9 cellular contexts compared by ENCODE assay signal in the genomic region with DNA sequence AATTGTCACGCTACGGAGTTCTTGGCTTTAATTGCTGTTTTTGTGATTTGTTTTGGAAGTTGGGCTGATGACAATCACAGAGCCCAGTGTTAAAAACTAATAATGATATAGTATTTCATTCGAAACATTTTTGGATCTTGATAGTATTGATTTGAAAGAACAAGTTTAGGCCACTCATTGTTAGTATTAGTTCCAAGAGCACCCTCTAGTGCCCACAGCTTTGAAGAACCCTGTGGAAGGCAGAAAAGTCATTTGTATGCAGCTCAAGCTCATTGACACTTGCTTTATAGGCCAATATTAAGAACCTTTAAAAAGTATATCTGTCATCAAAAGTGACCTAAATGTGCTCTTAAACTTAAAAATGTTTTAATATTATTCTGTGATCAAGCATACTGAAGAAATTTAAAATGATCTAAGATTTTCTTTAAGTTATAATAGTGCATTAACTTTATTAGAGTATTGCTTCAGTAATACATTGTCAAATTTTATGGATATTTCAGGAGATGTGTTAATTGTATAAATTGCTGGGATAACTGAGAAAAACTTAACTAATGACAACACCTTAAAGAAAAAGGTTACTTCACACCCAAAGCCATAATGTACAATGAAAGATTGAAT.
DNase-seq lines count a peak whose midpoint lies in the region; ATAC-seq and TF ChIP-seq lines count a peak whose summit lies in the region.
"Had no signal": no experiment of that assay in that cellular context is flagged by ENCODE, and none has a peak within 500 bp of the region (broad histone marks: within the 10 kb centered on the region; RNA-seq: fewer than 3 reads in every experiment).

No MANE protein-coding gene starts in this region.

- H3K27me3 ChIP-seq in gastroesophageal sphincter (no peaks in the 10 kb centered on the region), sigmoid colon (no peaks in the 10 kb centered on the region)

- H3K4me1 ChIP-seq in gastroesophageal sphincter (no peaks in the 10 kb centered on the region), sigmoid colon (no peaks in the 10 kb centered on the region)

- WGBS in gastroesophageal sphincter (ENCODE audit: low coverage in 1 of 2), 2 donors, result 43 to 62% methylated on average over 2 to 3 of the region's 3 CpGs
- WGBS in sigmoid colon, 2 donors, result 72 to 81% methylated on average over 3 of the region's 3 CpGs

- DNase-seq in ACHN (peak; percentile 63), LNCaP clone FGC (ENCODE audit: low read depth) (peak; percentile 17), SKM-1 treated with dmso at 0.1 percent for 144 hours (lab: John Stamatoyannopoulos, UW; ENCODE audit: unreplicated experiment) (peak; percentile 19), stromal cell of bone marrow (ENCODE audit: low read depth) (peak; percentile 27), sigmoid colon (no peak)

- intact Hi-C loops in sigmoid colon (cut with DNase I), result no loop called here

- in situ Hi-C loops in ACHN (cut with HindIII; ENCODE audit: low pct_ligation_motif_present, low pct_unique_long_range_greater_than_20kb, low sequenced_read_pairs), result no loop called here

- H3K36me3 ChIP-seq in gastroesophageal sphincter, result no peaks in the 10 kb centered on the region
- no peaks in the 10 kb centered on the region for H3K36me3 ChIP-seq in sigmoid colon

- no peak overlapping the region for H3K27ac ChIP-seq in gastroesophageal sphincter
- H3K27ac ChIP-seq in sigmoid colon, result no peak overlapping the region
- H3K27ac ChIP-seq: epithelial cell of prostate had no signal

- TF ChIP-seq CTCF in GM12875 (IDR thresholded peaks at IDR 0.05; ENCODE audit: borderline replicate concordance, insufficient read depth, low read depth, low read length) (peak; percentile 47; the same call in 1 of the 2 replicates), LNCaP clone FGC (IDR thresholded peaks at IDR 0.05; ENCODE audit: control insufficient read depth, extremely low read depth, insufficient read depth) (peak; percentile 72), gastroesophageal sphincter (IDR thresholded peaks at IDR 0.05) (peak in 3 of 4 experiments; percentile 31 to 59 (median 51)), sigmoid colon (IDR thresholded peaks at IDR 0.05) (peak in 2 of 4 experiments; percentile 15 to 41)

- H3K4me3 ChIP-seq in GM12875 (ENCODE audit: low read depth, low read length) (no peak overlapping the region), LNCaP clone FGC (ENCODE audit: low read depth, low read length) (no peak overlapping the region), gastroesophageal sphincter (no peak overlapping the region), sigmoid colon (no peak overlapping the region)

- ATAC-seq in gastroesophageal sphincter (no peak), GM21367 (IDR thresholded peaks at IDR 0.05; ENCODE audit: unreplicated experiment) (no peak)

- TF ChIP-seq EP300 in gastroesophageal sphincter (IDR thresholded peaks at IDR 0.05), result no peak
- TF ChIP-seq EP300 in sigmoid colon (IDR thresholded peaks at IDR 0.05), result no peak

- H3K9me3 ChIP-seq in gastroesophageal sphincter, result no peaks in the 10 kb centered on the region
- no peaks in the 10 kb centered on the region for H3K9me3 ChIP-seq in sigmoid colon

- no peak for TF ChIP-seq POLR2A in gastroesophageal sphincter (IDR thresholded peaks at IDR 0.05)
- no peak for TF ChIP-seq POLR2A in sigmoid colon (IDR thresholded peaks at IDR 0.05)
